Comparison of ENCODE assay signal across 9 cellular contexts in the genomic region with DNA sequence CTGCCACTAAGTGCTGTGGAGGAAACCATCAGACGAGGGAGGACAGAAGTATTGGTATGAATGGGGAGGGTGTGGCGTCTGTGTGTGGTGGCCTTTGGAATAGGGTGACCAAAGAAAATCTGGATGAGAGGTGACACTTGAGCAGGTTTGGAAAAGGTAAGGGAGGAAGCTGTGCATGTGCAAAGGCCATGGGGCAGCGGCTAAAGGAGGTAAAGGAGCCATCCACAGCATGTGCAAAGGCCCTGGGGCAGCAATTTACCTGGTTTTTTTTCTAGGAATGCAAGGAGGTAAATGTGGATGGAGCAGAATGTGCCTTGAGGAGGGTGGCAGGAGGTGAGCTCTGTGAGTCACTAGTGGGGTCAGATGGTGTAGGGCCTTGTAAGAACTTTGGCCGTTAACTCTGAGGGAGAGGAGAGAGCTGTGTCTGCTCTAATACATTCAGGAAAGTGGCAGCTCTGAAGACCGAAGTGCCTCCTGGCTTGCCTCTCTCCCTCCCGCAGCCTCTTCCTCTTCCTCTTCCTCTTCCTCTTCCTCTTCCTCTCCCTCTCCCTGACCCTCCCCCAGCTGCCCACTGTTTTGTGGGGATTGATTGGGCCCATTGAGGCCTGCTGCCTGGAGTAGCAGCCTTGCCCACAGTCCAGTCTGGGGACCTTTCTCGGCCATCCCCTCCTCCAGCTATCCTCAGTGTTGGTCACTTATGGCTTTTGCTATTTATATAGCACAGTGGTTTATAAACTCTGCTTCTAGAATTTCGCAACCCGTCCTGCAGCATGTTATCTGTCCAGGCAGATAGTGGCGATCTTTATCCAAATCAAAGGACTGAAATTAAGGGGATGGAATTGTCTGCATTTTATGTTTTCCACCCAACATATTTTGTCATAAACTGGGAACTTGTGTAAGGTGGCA. TPM values are rescaled to one million over a fixed set of nuclear protein-coding genes. Genes with fewer than 3 reads are reported as not detected.
DNase-seq lines count a peak whose midpoint lies in the region; ATAC-seq and TF ChIP-seq lines count a peak whose summit lies in the region.
"Had no signal": no experiment of that assay in that cellular context is flagged by ENCODE, and none has a peak within 500 bp of the region (broad histone marks: within the 10 kb centered on the region; RNA-seq: fewer than 3 reads in every experiment).

No MANE protein-coding gene starts in this region.

- peaks cover 2% of the 10 kb centered on the region for H3K79me2 ChIP-seq in fibroblast of lung (ENCODE audit: control insufficient read depth, insufficient read depth, low read length)

- TF ChIP-seq CTCF in HEK293 (tag by site-specific recombination; IDR thresholded peaks at IDR 0.05): no peak
- TF ChIP-seq CTCF in fibroblast of lung (conservative IDR thresholded peaks at IDR 0.05 in 1 of 2, IDR thresholded peaks at IDR 0.05 in 1 of 2; ENCODE audit: low read depth in 1 of 2, low read length in 2 of 2): no peak

- no peak overlapping the region for H3K4me2 ChIP-seq in fibroblast of lung (ENCODE audit: extremely low read depth, insufficient read depth, low read length)

- H3K4me3 ChIP-seq in HEK293 (ENCODE audit: low read depth, low read length) (no peak overlapping the region), fibroblast of lung (replicated peaks in 1 of 4; ENCODE audit: control extremely low read depth in 1 of 4, insufficient read depth in 1 of 4, low read depth in 3 of 4, low read length in 4 of 4) (no peak overlapping the region)

- intact Hi-C loops in activated CD4-positive, alpha-beta T cell treated with anti-CD3 and anti-CD28 coated beads for 36 hours (cut with DNase I, micrococcal nuclease): no loop called here

- H3K4me3 Mint-ChIP-seq in activated CD4-positive, alpha-beta T cell treated with anti-CD3 and anti-CD28 coated beads for 36 hours: no peak overlapping the region

- POLR2A ChIA-PET in HEK293 (lab: Yijun Ruan, JAX): no interaction called here
- POLR2A ChIA-PET in activated CD4-positive, alpha-beta T cell treated with anti-CD3 and anti-CD28 coated beads for 36 hours (lab: Charles Lee): no interaction called here

- H3K36me3 ChIP-seq in HEK293 (ENCODE audit: control insufficient read depth in 2 of 2, insufficient read depth in 1 of 2, low read length in 2 of 2) (no peaks in the 10 kb centered on the region), fibroblast of lung (ENCODE audit: control insufficient read depth, insufficient read depth, low read length) (no peaks in the 10 kb centered on the region)

- H3K27me3 Mint-ChIP-seq in activated CD4-positive, alpha-beta T cell treated with anti-CD3 and anti-CD28 coated beads for 36 hours: no peaks in the 10 kb centered on the region

- H3K4me1 ChIP-seq in HEK293 (ENCODE audit: control insufficient read depth, insufficient read depth, low read length) (peaks cover 3% of the 10 kb centered on the region; the same call in 1 of the 2 replicates), fibroblast of lung (ENCODE audit: control insufficient read depth, extremely low read depth, insufficient read depth, low read length) (peaks cover 17% of the 10 kb centered on the region)

- no peak overlapping the region for H2AFZ ChIP-seq in fibroblast of lung (ENCODE audit: low read length)

- H3K27ac ChIP-seq in HEK293 (ENCODE audit: extremely low read depth, low read depth, low read length) (no peak overlapping the region), fibroblast of lung (ENCODE audit: insufficient read depth, low read length) (no peak overlapping the region)

- H3K9ac ChIP-seq in fibroblast of lung (ENCODE audit: insufficient read depth, low read length): no peak overlapping the region

- H3K9me3 ChIP-seq in HEK293 (ENCODE audit: control insufficient read depth, insufficient read depth, low read depth, low read length) (no peaks in the 10 kb centered on the region), fibroblast of lung (ENCODE audit: control insufficient read depth, insufficient read depth, low read depth, low read length) (no peaks in the 10 kb centered on the region)

- peaks cover 31% of the 10 kb centered on the region for H3K4me1 Mint-ChIP-seq in activated CD4-positive, alpha-beta T cell treated with anti-CD3 and anti-CD28 coated beads for 36 hours

- no peak for ATAC-seq in GM21390 (IDR thresholded peaks at IDR 0.05; ENCODE audit: unreplicated experiment)
- ATAC-seq in activated CD4-positive, alpha-beta T cell treated with anti-CD3 and anti-CD28 coated beads for 36 hours: no peak

- H3K9me3 Mint-ChIP-seq in activated CD4-positive, alpha-beta T cell treated with anti-CD3 and anti-CD28 coated beads for 36 hours (ENCODE audit: low read depth): no peaks in the 10 kb centered on the region

- CTCF ChIA-PET in HEK293 (lab: Yijun Ruan, JAX): interaction anchor here (0.7 kb wide), 1 partner anchor 79 kb away, joined by 3 read pairs; no protein-coding TSS in a partner anchor
- CTCF ChIA-PET in activated CD4-positive, alpha-beta T cell treated with anti-CD3 and anti-CD28 coated beads for 36 hours (lab: Charles Lee): interaction anchor here (0.6 kb wide), 1 partner anchor 119 kb away, joined by 4 read pairs; no protein-coding TSS in a partner anchor

- H4K20me1 ChIP-seq in fibroblast of lung (ENCODE audit: control insufficient read depth, extremely low read depth, insufficient read depth, low read length): no peaks in the 10 kb centered on the region

- peak; percentile 24 for DNase-seq in RPMI7951 (ENCODE audit: low read depth)
- DNase-seq in fibroblast of lung (ENCODE audit: low read depth in 2 of 2): peak; percentile 23 to 66
- peak; percentile 9 for DNase-seq in renal cortical epithelial cell (ENCODE audit: low read depth)
- no peak for DNase-seq in activated gamma-delta T cell treated with Interleukin-2 at 50 U/mL for 16 hours
- DNase-seq in activated CD4-positive, alpha-beta T cell treated with anti-CD3 and anti-CD28 coated beads for 36 hours: no peak
- DNase-seq: hippocampal formation, NCI-H1092 had no signal

- no peak overlapping the region for H3K27ac Mint-ChIP-seq in activated CD4-positive, alpha-beta T cell treated with anti-CD3 and anti-CD28 coated beads for 36 hours

- H3K27me3 ChIP-seq in fibroblast of lung (ENCODE audit: control insufficient read depth, insufficient read depth, low read length): no peaks in the 10 kb centered on the region

- peaks cover 3% of the 10 kb centered on the region for H3K36me3 Mint-ChIP-seq in activated CD4-positive, alpha-beta T cell treated with anti-CD3 and anti-CD28 coated beads for 36 hours (ENCODE audit: low read depth)

TF ChIP-seq in HEK293, 187 proteins besides CTCF, POLR2A, EP300 and RAD21 (continues in another document):
- TF ChIP-seq KLF8 (tag by site-specific recombination; IDR thresholded peaks at IDR 0.05): no peak
- TF ChIP-seq, protein P1, sequence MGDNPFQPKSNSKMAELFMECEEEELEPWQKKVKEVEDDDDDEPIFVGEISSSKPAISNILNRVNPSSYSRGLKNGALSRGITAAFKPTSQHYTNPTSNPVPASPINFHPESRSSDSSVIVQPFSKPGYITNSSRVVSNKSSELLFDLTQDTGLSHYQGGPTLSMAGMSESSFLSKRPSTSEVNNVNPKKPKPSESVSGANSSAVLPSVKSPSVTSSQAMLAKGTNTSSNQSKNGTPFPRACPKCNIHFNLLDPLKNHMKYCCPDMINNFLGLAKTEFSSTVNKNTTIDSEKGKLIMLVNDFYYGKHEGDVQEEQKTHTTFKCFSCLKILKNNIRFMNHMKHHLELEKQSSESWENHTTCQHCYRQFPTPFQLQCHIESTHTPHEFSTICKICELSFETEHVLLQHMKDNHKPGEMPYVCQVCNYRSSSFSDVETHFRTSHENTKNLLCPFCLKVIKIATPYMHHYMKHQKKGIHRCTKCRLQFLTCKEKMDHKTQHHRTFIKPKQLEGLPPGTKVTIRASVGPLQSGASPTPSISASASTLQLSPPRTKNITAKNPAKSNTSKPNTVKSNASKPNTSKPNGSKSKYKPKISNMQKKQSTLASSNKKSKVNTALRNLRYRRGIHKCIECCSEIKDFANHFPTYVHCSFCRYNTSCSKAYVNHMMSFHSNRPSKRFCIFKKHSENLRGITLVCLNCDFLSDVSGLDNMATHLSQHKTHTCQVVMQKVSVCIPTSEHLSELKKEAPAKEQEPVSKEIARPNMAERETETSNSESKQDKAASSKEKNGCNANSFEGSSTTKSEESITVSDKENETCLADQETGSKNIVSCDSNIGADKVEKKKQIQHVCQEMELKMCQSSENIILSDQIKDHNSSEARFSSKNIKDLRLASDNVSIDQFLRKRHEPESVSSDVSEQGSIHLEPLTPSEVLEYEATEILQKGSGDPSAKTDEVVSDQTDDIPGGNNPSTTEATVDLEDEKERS (tag by site-specific recombination; IDR thresholded peaks at IDR 0.05): 0 out of 2 replicates have a peak, but pooled peaks have one; percentile 36
- no peak for TF ChIP-seq GLI2 (tag by site-specific recombination; IDR thresholded peaks at IDR 0.05; ENCODE audit: borderline replicate concordance, low read depth)
- no peak for TF ChIP-seq ZNF140 (tag by site-specific recombination; IDR thresholded peaks at IDR 0.05)
- TF ChIP-seq, protein P2, sequence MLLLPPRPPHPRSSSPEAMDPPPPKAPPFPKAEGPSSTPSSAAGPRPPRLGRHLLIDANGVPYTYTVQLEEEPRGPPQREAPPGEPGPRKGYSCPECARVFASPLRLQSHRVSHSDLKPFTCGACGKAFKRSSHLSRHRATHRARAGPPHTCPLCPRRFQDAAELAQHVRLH (tag by site-specific recombination; IDR thresholded peaks at IDR 0.05): 0 out of 2 replicates have a peak, but pooled peaks have one; percentile 41
- no peak for TF ChIP-seq ZBTB20 (tag by site-specific recombination; IDR thresholded peaks at IDR 0.05)
- TF ChIP-seq GLI4 (tag by site-specific recombination; IDR thresholded peaks at IDR 0.05): no peak
- TF ChIP-seq, protein P3, sequence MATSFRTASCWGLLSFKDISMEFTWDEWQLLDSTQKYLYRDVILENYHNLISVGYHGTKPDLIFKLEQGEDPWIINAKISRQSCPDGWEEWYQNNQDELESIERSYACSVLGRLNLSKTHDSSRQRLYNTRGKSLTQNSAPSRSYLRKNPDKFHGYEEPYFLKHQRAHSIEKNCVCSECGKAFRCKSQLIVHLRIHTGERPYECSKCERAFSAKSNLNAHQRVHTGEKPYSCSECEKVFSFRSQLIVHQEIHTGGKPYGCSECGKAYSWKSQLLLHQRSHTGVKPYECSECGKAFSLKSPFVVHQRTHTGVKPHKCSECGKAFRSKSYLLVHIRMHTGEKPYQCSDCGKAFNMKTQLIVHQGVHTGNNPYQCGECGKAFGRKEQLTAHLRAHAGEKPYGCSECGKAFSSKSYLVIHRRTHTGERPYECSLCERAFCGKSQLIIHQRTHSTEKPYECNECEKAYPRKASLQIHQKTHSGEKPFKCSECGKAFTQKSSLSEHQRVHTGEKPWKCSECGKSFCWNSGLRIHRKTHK (tag by site-specific recombination; IDR thresholded peaks at IDR 0.05): no peak

RNA-seq across cellular contexts. Expression of gene CMIP, which starts 38.7 kb away (rescaled TPM):
- 2.8 and 3.0 TPM in 2 replicates for total RNA-seq in RPMI7951 (2014; rRNA removed; shearing (Covaris generic))
- 2.8 and 5.1 TPM in 2 replicates for total RNA-seq in fibroblast of lung
- polyA plus RNA-seq in fibroblast of lung: 1.9 and 3.5 TPM in 2 replicates
- polyA plus RNA-seq in fibroblast of lung (2012): 9.2 and 12.4 TPM in 2 replicates
- 24.9 and 28.8 TPM in 2 replicates for polyA minus RNA-seq in fibroblast of lung (ENCODE audit: low replicate concordance)
- 8.3 and 61.0 TPM in 2 replicates for total RNA-seq in renal cortical epithelial cell
- total RNA-seq in activated CD4-positive, alpha-beta T cell treated with anti-CD3 and anti-CD28 coated beads for 36 hours: 10 to 100 TPM; 39.1 to 40.3 TPM

Comparison
In these comparisons a context has a peak if more than half of its experiments do, and no peak if none do; other contexts are left out.
1. DNase-seq: peak in RPMI7951 (single experiment), fibroblast of lung (2 of 2) and renal cortical epithelial cell (single experiment); none in activated gamma-delta T cell treated with Interleukin-2 at 50 U/mL for 16 hours (single experiment) and activated CD4-positive, alpha-beta T cell treated with anti-CD3 and anti-CD28 coated beads for 36 hours (single experiment).